9 cellular contexts compared by ENCODE assay signal in the genomic region with DNA sequence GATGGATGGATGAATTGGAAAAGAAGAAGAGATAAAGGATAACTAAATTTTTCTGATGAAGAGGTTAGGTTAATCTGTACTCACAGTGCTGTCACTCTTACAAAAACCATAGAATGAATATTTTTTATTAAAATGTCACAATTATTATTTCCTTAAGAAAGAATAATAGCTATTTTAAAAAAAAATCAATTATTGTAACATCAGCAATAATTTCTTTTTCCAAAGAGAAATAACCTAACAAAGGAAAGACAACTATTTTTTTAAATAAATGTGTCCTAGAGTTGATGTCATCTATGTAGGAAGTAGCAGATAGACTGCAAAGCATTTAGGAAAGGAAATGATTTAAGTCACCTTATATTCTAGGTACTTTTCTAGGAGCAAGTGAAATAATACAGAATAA. TPM values are rescaled to one million over a fixed set of nuclear protein-coding genes. Genes with fewer than 3 reads are reported as not detected.
"Had no signal": no experiment of that assay in that cellular context is flagged by ENCODE, and none has a peak within 500 bp of the region (broad histone marks: within the 10 kb centered on the region; RNA-seq: fewer than 3 reads in every experiment).

No MANE protein-coding gene starts in this region.

- H3K4me1 Mint-ChIP-seq: GM23338, H9 had no signal

- H3K9ac ChIP-seq: KMS-11 had no signal

- H3K27ac ChIP-seq: KMS-11 had no signal

- DNase-seq: H9, HCEC 1CT, KBM-7 had no signal

- ATAC-seq: GM23338 had no signal

- FAIRE-seq: H1, H54, HTR-8/SVneo had no signal

- H3K4me2 ChIP-seq: GM23338, KMS-11 had no signal

- H3K27ac Mint-ChIP-seq: GM23338, H9 had no signal

- H3K4me3 ChIP-seq: GM23338 had no signal

- H3K4me3 Mint-ChIP-seq: GM23338, H9 had no signal

- H2AFZ ChIP-seq: GM23338 had no signal

- H3K9me3 Mint-ChIP-seq: GM23338, H9 had no signal

RNA-seq across cellular contexts. Expression of gene PLPPR4, which starts 33.6 kb away (rescaled TPM):
- total RNA-seq: HT-29 had no signal
